17 cellular contexts compared by ENCODE assay signal in genomic region chr2:102950547-102950946, GRCh38.
"Had no signal": no experiment of that assay in that cellular context is flagged by ENCODE, and none has a peak within 500 bp of the region (broad histone marks: within the 10 kb centered on the region; RNA-seq: fewer than 3 reads in every experiment).

No MANE protein-coding gene starts in this region.

- ATAC-seq: effector memory CD8-positive, alpha-beta T cell; gastrocnemius medialis; left colon; pancreas had no signal

- H3K9me3 Mint-ChIP-seq: activated CD4-positive, alpha-beta T cell treated with anti-CD3 and anti-CD28 coated beads, Interleukin-2, amount 10 ng/mL, durations not matched to agents 7 days and 5 days; activated naive CD8-positive, alpha-beta T cell treated with anti-CD3 and anti-CD28 coated beads, Interleukin-2, amount 10 ng/mL, durations not matched to agents 7 days and 5 days; dendritic cell treated with granulocyte-macrophage colony-stimulating factor and Interleukin-4, amounts not matched to agents 40 ng/mL and 50 ng/mL, for 4 days had no signal

- H3K4me3 ChIP-seq: gastrocnemius medialis, lung, pancreas, sigmoid colon, spleen, tibial artery, uterus had no signal

- H3K4me3 Mint-ChIP-seq: activated CD4-positive, alpha-beta T cell treated with anti-CD3 and anti-CD28 coated beads, Interleukin-2, amount 10 ng/mL, durations not matched to agents 7 days and 5 days; activated naive CD8-positive, alpha-beta T cell treated with anti-CD3 and anti-CD28 coated beads, Interleukin-2, amount 10 ng/mL, durations not matched to agents 7 days and 5 days; dendritic cell treated with granulocyte-macrophage colony-stimulating factor and Interleukin-4, amounts not matched to agents 40 ng/mL and 50 ng/mL, for 4 days; effector memory CD8-positive, alpha-beta T cell had no signal

- H3K4me1 Mint-ChIP-seq: activated CD4-positive, alpha-beta T cell treated with anti-CD3 and anti-CD28 coated beads, Interleukin-2, amount 10 ng/mL, durations not matched to agents 7 days and 5 days; activated naive CD8-positive, alpha-beta T cell treated with anti-CD3 and anti-CD28 coated beads, Interleukin-2, amount 10 ng/mL, durations not matched to agents 7 days and 5 days had no signal

- DNase-seq: activated CD4-positive, alpha-beta T cell treated with anti-CD3 and anti-CD28 coated beads, Interleukin-2, amount 10 ng/mL, durations not matched to agents 7 days and 5 days; activated CD4-positive, CD25-positive, alpha-beta regulatory T cell; activated CD8-positive, alpha-beta memory T cell treated with anti-CD3 and anti-CD28 coated beads, Interleukin-2, amount 50 U/mL, for 48 hours; activated naive CD4-positive, alpha-beta T cell; activated naive CD8-positive, alpha-beta T cell treated with anti-CD3 and anti-CD28 coated beads, Interleukin-2, amount 10 ng/mL, durations not matched to agents 7 days and 5 days; brain microvascular endothelial cell; effector memory CD8-positive, alpha-beta T cell; gastrocnemius medialis; left colon; midbrain; pancreas; sigmoid colon; spleen; tibial artery; uterus had no signal

- H3K27ac Mint-ChIP-seq: activated CD4-positive, alpha-beta T cell treated with anti-CD3 and anti-CD28 coated beads, Interleukin-2, amount 10 ng/mL, durations not matched to agents 7 days and 5 days; activated naive CD8-positive, alpha-beta T cell treated with anti-CD3 and anti-CD28 coated beads, Interleukin-2, amount 10 ng/mL, durations not matched to agents 7 days and 5 days; dendritic cell treated with granulocyte-macrophage colony-stimulating factor and Interleukin-4, amounts not matched to agents 40 ng/mL and 50 ng/mL, for 4 days; effector memory CD8-positive, alpha-beta T cell had no signal

- H3K36me3 Mint-ChIP-seq: activated naive CD8-positive, alpha-beta T cell treated with anti-CD3 and anti-CD28 coated beads, Interleukin-2, amount 10 ng/mL, durations not matched to agents 7 days and 5 days had no signal
